ENCODE assay signal across 35 cellular contexts in genomic region chr3:122743581-122744120, GRCh38.
"Had no signal": no experiment of that assay in that cellular context is flagged by ENCODE, and none has a peak within 500 bp of the region (broad histone marks: within the 10 kb centered on the region; RNA-seq: fewer than 3 reads in every experiment).

No MANE protein-coding gene starts in this region.

- DNase-seq: Karpas-422, MG63, MM.1S, MV-4-11, NCI-H1048, NCI-H1092, NCI-H1092 treated with DMSO at 0.1 percent for 48 hours, NCI-H1105, NCI-H1105 treated with DMSO at 0.1 percent for 48 hours, NCI-H1417, NCI-H1417 treated with DMSO at 0.1 percent for 48 hours, NCI-H1436, NCI-H1436 treated with DMSO at 0.1 percent for 48 hours, NCI-H146, NCI-H1694, NCI-H1694 treated with DMSO at 0.1 percent for 48 hours, NCI-H187, NCI-H187 treated with DMSO at 0.1 percent for 48 hours, NCI-H1930, NCI-H2029, NCI-H2029 treated with DMSO at 0.1 percent for 48 hours, NCI-H2081, NCI-H2081 treated with DMSO at 0.1 percent for 48 hours, NCI-H2107, NCI-H2171, NCI-H2171 treated with DMSO at 0.1 percent for 48 hours, NCI-H2227 treated with DMSO at 0.1 percent for 48 hours, NCI-H226, NCI-H345, NCI-H446, NCI-H446 treated with DMSO at 0.1 percent for 48 hours, NCI-H510A, NCI-H510A treated with DMSO at 0.1 percent for 48 hours, NCI-H524, NCI-H524 treated with DMSO at 0.1 percent for 48 hours had no signal

- H3K4me3 ChIP-seq: MG63 had no signal

- H3K27me3 ChIP-seq: MG63 had no signal
